In genomic region chr12:663293-663871, GRCh38 we compare ENCODE assay signal across 8 cellular contexts. TPM values are rescaled to one million over a fixed set of nuclear protein-coding genes. Genes with fewer than 3 reads are reported as not detected.
A peak's percentile ranks its signal among the peaks of the same experiment; 100 is the strongest.
DNase-seq lines count a peak whose midpoint lies in the region; ATAC-seq and TF ChIP-seq lines count a peak whose summit lies in the region.

Gene NINJ2, minus strand, starts transcription at chr12:663445. Its CDS starts 85 bp downstream, at chr12:663360.

- H4K20me1 ChIP-seq in GM23338 (replicated peaks; ENCODE audit: insufficient read depth): no peaks in the 10 kb centered on the region

- H3K27ac Mint-ChIP-seq in GM23338: no peak within 1 kb of the TSS

- peaks cover 13% of the 10 kb centered on the region for H3K27me3 Mint-ChIP-seq in GM23338 (ENCODE audit: insufficient read depth, low read depth, poor library complexity)

- intact Hi-C loops in left ventricle myocardium superior (cut with micrococcal nuclease): no loop called here

- H3K4me1 ChIP-seq in GM23338 (ENCODE audit: insufficient read depth) (peaks cover 16% of the 10 kb centered on the region), skeletal muscle tissue (ENCODE audit: control insufficient read depth in 3 of 3, insufficient read depth in 3 of 3, low read length in 3 of 3) (peaks cover 21 to 25% (median 23%) of the 10 kb centered on the region in 3 donors)

- no peaks in the 10 kb centered on the region for H3K27me3 ChIP-seq in GM23338 (ENCODE audit: insufficient read depth)
- H3K27me3 ChIP-seq in skeletal muscle tissue (ENCODE audit: control insufficient read depth in 3 of 3, insufficient read depth in 3 of 3, low read length in 3 of 3): no peaks in the 10 kb centered on the region

- no peak for TF ChIP-seq CTCF in GM23338 (conservative IDR thresholded peaks at IDR 0.05; ENCODE audit: low read depth in 2 of 2)

- H3K4me1 Mint-ChIP-seq in GM23338: peaks cover 17% of the 10 kb centered on the region

- H3K9ac ChIP-seq in skeletal muscle tissue (ENCODE audit: low read depth in 1 of 3, low read length in 3 of 3): peak within 1 kb of the TSS; percentile 10 to 63 (median 46)

- H3K36me3 Mint-ChIP-seq in GM23338 (ENCODE audit: low read depth): no peaks in the 10 kb centered on the region

- H3K36me3 ChIP-seq in GM23338 (ENCODE audit: insufficient read depth) (no peaks in the 10 kb centered on the region), skeletal muscle tissue (ENCODE audit: control insufficient read depth in 3 of 3, insufficient read depth in 3 of 3, low read length in 3 of 3) (no peaks in the 10 kb centered on the region)

- H3K4me3 ChIP-seq in GM23338: no peak within 1 kb of the TSS
- H3K4me3 ChIP-seq in skeletal muscle tissue (ENCODE audit: low read length in 3 of 3): peak within 1 kb of the TSS; percentile 47 to 68 (median 57)

- H3K4me2 ChIP-seq in GM23338: no peak within 1 kb of the TSS

- peak within 1 kb of the TSS; percentile 72 for H2AFZ ChIP-seq in GM23338

- H3K9me3 Mint-ChIP-seq in GM23338: no peaks in the 10 kb centered on the region

- no peaks in the 10 kb centered on the region for H3K9me2 ChIP-seq in GM23338 (ENCODE audit: insufficient read depth)

- H3F3A ChIP-seq in GM23338 (replicated peaks; ENCODE audit: low read depth): no peaks in the 10 kb centered on the region

- DNase-seq in GM23338 (ENCODE audit: low spot score) (no peak), left ventricle myocardium superior (peak; percentile 42), NCI-H510A treated with DMSO at 0.1 percent for 48 hours (lab: John Stamatoyannopoulos, UW) (no peak), UCSD-AML1 (lab: John Stamatoyannopoulos, UW; ENCODE audit: unreplicated experiment) (no peak)
- peak; percentile 21 for DNase-seq in activated naive CD4-positive, alpha-beta T cell treated with anti-CD3 and anti-CD28 coated beads, Interleukin-2, amount 50 U/mL, for 16 hours

- no peaks in the 10 kb centered on the region for H3K9me3 ChIP-seq in skeletal muscle tissue (ENCODE audit: control insufficient read depth in 3 of 3, low read length in 3 of 3)

- H3K79me2 ChIP-seq in GM23338 (replicated peaks; ENCODE audit: insufficient read depth): no peaks in the 10 kb centered on the region

- ATAC-seq in GM23338 (peak; percentile 41), left ventricle myocardium superior (peak; percentile 35), GM19397 (IDR thresholded peaks at IDR 0.05; ENCODE audit: unreplicated experiment) (no peak), GM18502 (IDR thresholded peaks at IDR 0.05; ENCODE audit: poor library complexity, unreplicated experiment) (no peak)

- H3K27ac ChIP-seq in GM23338 (ENCODE audit: low read depth) (no peak within 1 kb of the TSS), skeletal muscle tissue (ENCODE audit: low read depth, low read length) (peak within 1 kb of the TSS; percentile 38)

- no peak within 1 kb of the TSS for H3K4me3 Mint-ChIP-seq in GM23338

TF ChIP-seq in GM23338, 12 proteins besides CTCF, POLR2A, EP300 and RAD21 (continues in another document):
- TF ChIP-seq ZNF114 (CRISPR knock-in tag; IDR thresholded peaks at IDR 0.05) (no peak), ZNF331 (CRISPR knock-in tag; IDR thresholded peaks at IDR 0.05; ENCODE audit: low read depth) (no peak), CREB1 (CRISPR knock-in tag; IDR thresholded peaks at IDR 0.05; ENCODE audit: low read depth) (no peak), STAT1 (IDR thresholded peaks at IDR 0.05; ENCODE audit: unreplicated experiment) (no peak), EZH2 (IDR thresholded peaks at IDR 0.05; ENCODE audit: low read depth, unreplicated experiment) (no peak), POLR2AphosphoS5 (IDR thresholded peaks at IDR 0.05; ENCODE audit: low read depth) (no peak), JUNB (IDR thresholded peaks at IDR 0.05; ENCODE audit: unreplicated experiment) (no peak), REST (IDR thresholded peaks at IDR 0.05; ENCODE audit: unreplicated experiment) (no peak), ETS1 (IDR thresholded peaks at IDR 0.05) (no peak), NANOG (IDR thresholded peaks at IDR 0.05; ENCODE audit: borderline replicate concordance) (no peak), EZH2phosphoT487 (IDR thresholded peaks at IDR 0.05; ENCODE audit: unreplicated experiment) (no peak)

RNA-seq across cellular contexts. Expression of gene NINJ2, which starts in this region (rescaled TPM):
- 0.94 and 2.1 TPM in 2 replicates for total RNA-seq in GM23338 (2014; rRNA removed; shearing (Covaris generic))
- polyA plus RNA-seq in GM23338 (2016; fragmentation: Nextera tagmentation; extraction: Ambion mirVana): 1.2 and 2.6 TPM in 2 replicates
- total RNA-seq in left ventricle myocardium superior: 5.3 TPM
- total RNA-seq in skeletal muscle tissue: 2.6 TPM

Comparison
In these comparisons a context has a peak if more than half of its experiments do, and no peak if none do; other contexts are left out.
1. ATAC-seq: peak in GM23338 (single experiment) and left ventricle myocardium superior (single experiment); none in GM19397 (single experiment) and GM18502 (single experiment).
2. DNase-seq: peak in activated naive CD4-positive, alpha-beta T cell treated with anti-CD3 and anti-CD28 coated beads, Interleukin-2, amount 50 U/mL, for 16 hours (single experiment) and left ventricle myocardium superior (single experiment); none in GM23338 (single experiment), NCI-H510A treated with DMSO at 0.1 percent for 48 hours (single experiment) and UCSD-AML1 (single experiment).